9 cellular contexts compared by ENCODE assay signal in the genomic region with DNA sequence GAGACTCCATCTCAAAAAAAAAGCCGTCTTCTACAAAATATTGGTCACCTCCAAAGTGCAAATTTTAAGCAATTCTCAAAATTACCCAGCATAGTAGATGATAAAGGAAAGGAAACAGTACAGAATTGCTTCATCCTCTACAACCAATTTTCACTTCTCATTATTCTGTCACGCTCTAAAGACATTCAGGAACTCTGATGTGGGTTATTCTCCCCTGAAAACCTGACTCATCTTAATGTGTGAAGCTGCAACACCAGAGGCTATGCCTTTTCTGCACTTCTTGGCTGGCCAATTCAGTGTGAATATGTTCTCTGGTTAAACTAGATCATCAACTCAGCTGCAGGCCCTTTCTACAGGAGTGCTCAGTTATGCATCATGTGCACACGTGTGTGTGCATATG. TPM values are rescaled to one million over a fixed set of nuclear protein-coding genes. Genes with fewer than 3 reads are reported as not detected.
DNase-seq lines count a peak whose midpoint lies in the region; ATAC-seq and TF ChIP-seq lines count a peak whose summit lies in the region.
"Had no signal": no experiment of that assay in that cellular context is flagged by ENCODE, and none has a peak within 500 bp of the region (broad histone marks: within the 10 kb centered on the region; RNA-seq: fewer than 3 reads in every experiment).

No MANE protein-coding gene starts in this region.

- CTCF ChIA-PET in mammary epithelial cell (lab: Charles Lee; ENCODE audit: low non-redundant PET): no interaction called here

- TF ChIP-seq CTCF in mammary epithelial cell (conservative IDR thresholded peaks at IDR 0.05 in 1 of 2, IDR thresholded peaks at IDR 0.05 in 1 of 2; ENCODE audit: extremely low read depth in 1 of 2, insufficient read depth in 1 of 2, low read depth in 1 of 2, low read length in 2 of 2): no peak

- in situ Hi-C loops in mammary epithelial cell (cut with MboI; ENCODE audit: low sequenced_read_pairs in 2 of 2): no loop called here

- no peak overlapping the region for H3K4me3 ChIP-seq in mammary epithelial cell (replicated peaks in 1 of 3; ENCODE audit: insufficient read depth in 1 of 3, low read depth in 2 of 3, low read length in 3 of 3)
- H3K4me3 ChIP-seq: SK-N-MC had no signal

- no peaks in the 10 kb centered on the region for H3K79me2 ChIP-seq in mammary epithelial cell (ENCODE audit: insufficient read depth, low read length)

- intact Hi-C loops in mammary epithelial cell (cut with micrococcal nuclease): no loop called here

- H3K9me3 ChIP-seq in mammary epithelial cell (replicated peaks; ENCODE audit: insufficient read depth, low read length): peaks cover 3% of the 10 kb centered on the region

- DNase-seq in mammary epithelial cell (peak; percentile 56), C1 segment of cervical spinal cord (lab: John Stamatoyannopoulos, UW) (no peak), amygdala (lab: John Stamatoyannopoulos, UW) (no peak), NCI-H1105 treated with DMSO at 0.1 percent for 48 hours (lab: John Stamatoyannopoulos, UW) (no peak)

- no peak overlapping the region for H2AFZ ChIP-seq in mammary epithelial cell (ENCODE audit: low read depth, low read length)

- no peaks in the 10 kb centered on the region for H4K20me1 ChIP-seq in mammary epithelial cell (ENCODE audit: insufficient read depth, low read length)

- H3K9ac ChIP-seq in mammary epithelial cell (ENCODE audit: insufficient read depth, low read length): no peak overlapping the region

- peaks cover 9% of the 10 kb centered on the region for H3K4me1 ChIP-seq in mammary epithelial cell (ENCODE audit: insufficient read depth, low read length)

- H3K27me3 ChIP-seq in mammary epithelial cell (ENCODE audit: insufficient read depth, low read length): no peaks in the 10 kb centered on the region

- H3K27me3 Mint-ChIP-seq in IgD-negative memory B cell: peaks cover 12% of the 10 kb centered on the region

- no peaks in the 10 kb centered on the region for H3K36me3 ChIP-seq in mammary epithelial cell (ENCODE audit: insufficient read depth, low read length)

- H3K36me3 Mint-ChIP-seq in IgD-negative memory B cell: peaks cover 7% of the 10 kb centered on the region

- H3K27ac Mint-ChIP-seq in IgD-negative memory B cell: peak overlapping the region in 2 of 3 donors; percentile 8 to 67

- H3K4me3 Mint-ChIP-seq in IgD-negative memory B cell: peak overlapping the region in 2 of 4 donors; percentile 51 to 65

- 96% methylated on average over 3 of the region's 3 CpGs for WGBS in mammary epithelial cell (ENCODE audit: low coverage, missing lambda C conversion rate)

- peaks cover 3 to 19% (median 9%) of the 10 kb centered on the region in 3 donors for H3K9me3 Mint-ChIP-seq in IgD-negative memory B cell

- H3K4me1 Mint-ChIP-seq in IgD-negative memory B cell: peaks cover 16 to 19% (median 18%) of the 10 kb centered on the region in 3 donors

- peak; percentile 97 for ATAC-seq in GM18517 (IDR thresholded peaks at IDR 0.05; ENCODE audit: unreplicated experiment)
- ATAC-seq in GM21576 (IDR thresholded peaks at IDR 0.05; ENCODE audit: unreplicated experiment): peak; percentile 97
- no peak for ATAC-seq in SK-N-SH treated with all-trans-retinoic acid at 6 μM for 48 hours

- dilution Hi-C loops in mammary epithelial cell (cut with HindIII; ENCODE audit: low sequenced_read_pairs): no loop called here

- BruUV-seq in mammary epithelial cell (replicated peaks; lab: Mats Ljungman, UMichigan): no TSS peak

- no peak overlapping the region for H3K4me2 ChIP-seq in mammary epithelial cell (ENCODE audit: insufficient read depth, low read depth, low read length)

- H3K27ac ChIP-seq in mammary epithelial cell (ENCODE audit: insufficient read depth, low read depth, low read length): no peak overlapping the region
- H3K27ac ChIP-seq: SK-N-MC had no signal

TF ChIP-seq in SK-N-SH treated with all-trans-retinoic acid at 6 μM for 48 hours, 23 proteins besides CTCF, POLR2A, EP300 and RAD21:
- TF ChIP-seq RARB (CRISPR knock-in tag; IDR thresholded peaks at IDR 0.05) (no peak), BACH2 (CRISPR knock-in tag; IDR thresholded peaks at IDR 0.05; ENCODE audit: borderline replicate concordance) (no peak), GLIS3 (CRISPR knock-in tag; IDR thresholded peaks at IDR 0.05) (no peak), TCF4 (CRISPR knock-in tag; IDR thresholded peaks at IDR 0.05; ENCODE audit: borderline replicate concordance) (no peak), TOX (CRISPR knock-in tag; IDR thresholded peaks at IDR 0.05; ENCODE audit: borderline replicate concordance) (no peak), SNAI2 (CRISPR knock-in tag; IDR thresholded peaks at IDR 0.05) (no peak), TSHZ2 (CRISPR knock-in tag; IDR thresholded peaks at IDR 0.05) (no peak), ISL1 (CRISPR knock-in tag; IDR thresholded peaks at IDR 0.05) (no peak)

RNA-seq across cellular contexts. Expression of gene PTGER2, which starts 11.0 kb away (rescaled TPM):
- polyA plus RNA-seq in IgD-negative memory B cell (2.8 TPM), mammary epithelial cell (4.2 TPM)
- 1 to 10 TPM in 1 of 2 donors, under 1 TPM in 1; 0.49 to 2.8 TPM for total RNA-seq in mammary epithelial cell
- 2.6 TPM for polyA minus RNA-seq in mammary epithelial cell

RNA-seq across cellular contexts. Expression of gene PTGDR, which starts 57.6 kb away (rescaled TPM):
- polyA plus RNA-seq in IgD-negative memory B cell (1.5 TPM), mammary epithelial cell (not detected)
- not detected for total RNA-seq in mammary epithelial cell
- polyA minus RNA-seq in mammary epithelial cell: not detected
